8 cellular contexts compared by ENCODE assay signal in the genomic region with DNA sequence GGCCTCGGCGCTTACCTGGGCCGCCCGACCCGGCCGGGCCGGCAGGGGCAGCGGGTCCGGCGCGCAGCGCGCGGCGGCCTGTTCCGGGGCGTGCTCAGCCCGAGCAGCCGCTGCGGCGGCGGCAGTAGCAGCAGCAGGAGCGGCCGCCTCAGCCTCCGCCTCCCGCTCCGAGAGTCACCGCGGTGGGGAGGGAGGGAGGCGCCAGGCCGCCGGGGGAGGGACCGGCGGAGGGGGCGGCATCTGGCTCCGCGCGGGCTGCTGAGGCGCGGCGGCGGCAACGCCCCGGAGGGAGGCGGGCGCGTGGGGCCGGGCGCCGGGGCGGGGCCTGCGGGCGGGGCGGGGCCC. TPM values are rescaled to one million over a fixed set of nuclear protein-coding genes. Genes with fewer than 3 reads are reported as not detected.
A peak's percentile ranks its signal among the peaks of the same experiment; 100 is the strongest.
DNase-seq lines count a peak whose midpoint lies in the region; ATAC-seq and TF ChIP-seq lines count a peak whose summit lies in the region.

A gene with protein sequence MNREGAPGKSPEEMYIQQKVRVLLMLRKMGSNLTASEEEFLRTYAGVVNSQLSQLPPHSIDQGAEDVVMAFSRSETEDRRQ (minus strand): TSS at position 190 of the 345 bp plus-strand sequence. CDS start 38,205 bp downstream, outside the sequence.

- H3K27me3 Mint-ChIP-seq in brain, result peaks cover 5% of the 10 kb centered on the region

- peak; percentile 81 for ATAC-seq in GM21528 (IDR thresholded peaks at IDR 0.05; ENCODE audit: low FRiP score, unreplicated experiment)
- no peak for ATAC-seq in left lobe of liver

- no peak for TF ChIP-seq CTCF in brain (conservative IDR thresholded peaks at IDR 0.05)
- no peak for TF ChIP-seq CTCF in suprapubic skin (IDR thresholded peaks at IDR 0.05)

- peak within 1 kb of the TSS; percentile 95 to 99 (median 97) for H3K27ac Mint-ChIP-seq in brain

- H3K36me3 Mint-ChIP-seq in brain, result no peaks in the 10 kb centered on the region

- H3K4me1 ChIP-seq in suprapubic skin, result peaks cover 59% of the 10 kb centered on the region

- H3K36me3 ChIP-seq in suprapubic skin, result no peaks in the 10 kb centered on the region

- no peaks in the 10 kb centered on the region for H3K27me3 ChIP-seq in suprapubic skin

- DNase-seq in GM03348 (ENCODE audit: low spot score) (peak; percentile 99), left lobe of liver (ENCODE audit: low spot score) (no peak), suprapubic skin (ENCODE audit: low spot score in 2 of 2) (no peak), cerebellar cortex (ENCODE audit: low spot score) (no peak), NCI-H1105 (lab: John Stamatoyannopoulos, UW) (no peak)
- DNase-seq in Jurkat, Clone E6-1 (ENCODE audit: low read depth, low spot score), result no peak

- peak within 1 kb of the TSS; percentile 76 for H3K4me3 ChIP-seq in Jurkat, Clone E6-1 (ENCODE audit: low read length)
- H3K4me3 ChIP-seq in suprapubic skin, result peak within 1 kb of the TSS; percentile 94

- H3K4me3 Mint-ChIP-seq in brain, result peak within 1 kb of the TSS; percentile 96 to 99 (median 98)

- peak in 1 of 2 donors; percentile 50 for TF ChIP-seq POLR2A in suprapubic skin (IDR thresholded peaks at IDR 0.05)

- H3K9me3 ChIP-seq in suprapubic skin, result no peaks in the 10 kb centered on the region

- WGBS in suprapubic skin, result 0% methylated on average over 12 of the region's 54 CpGs

- H3K4me1 Mint-ChIP-seq in brain, result peaks cover 58% of the 10 kb centered on the region

- H3K9me3 Mint-ChIP-seq in brain, result peaks cover 0 to 3% (median 0%) of the 10 kb centered on the region in 5 experiments

- no peak for TF ChIP-seq EP300 in suprapubic skin (IDR thresholded peaks at IDR 0.05)

- peak within 1 kb of the TSS; percentile 97 for H3K27ac ChIP-seq in suprapubic skin

RNA-seq across cellular contexts. Expression of the gene that starts here (rescaled TPM):
- polyA plus RNA-seq in Jurkat, Clone E6-1 (2012; ENCODE audit: insufficient read depth, insufficient read length), result 41.5 TPM
- polyA plus RNA-seq in brain (ENCODE audit: insufficient read depth, low read depth, low replicate concordance), result 84.5 TPM
- total RNA-seq in left lobe of liver (24.2 TPM), suprapubic skin (100 to 1,000 TPM; 197 to 538 (median 406) TPM)
